ENCODE assay signal across 8 cellular contexts in the genomic region with DNA sequence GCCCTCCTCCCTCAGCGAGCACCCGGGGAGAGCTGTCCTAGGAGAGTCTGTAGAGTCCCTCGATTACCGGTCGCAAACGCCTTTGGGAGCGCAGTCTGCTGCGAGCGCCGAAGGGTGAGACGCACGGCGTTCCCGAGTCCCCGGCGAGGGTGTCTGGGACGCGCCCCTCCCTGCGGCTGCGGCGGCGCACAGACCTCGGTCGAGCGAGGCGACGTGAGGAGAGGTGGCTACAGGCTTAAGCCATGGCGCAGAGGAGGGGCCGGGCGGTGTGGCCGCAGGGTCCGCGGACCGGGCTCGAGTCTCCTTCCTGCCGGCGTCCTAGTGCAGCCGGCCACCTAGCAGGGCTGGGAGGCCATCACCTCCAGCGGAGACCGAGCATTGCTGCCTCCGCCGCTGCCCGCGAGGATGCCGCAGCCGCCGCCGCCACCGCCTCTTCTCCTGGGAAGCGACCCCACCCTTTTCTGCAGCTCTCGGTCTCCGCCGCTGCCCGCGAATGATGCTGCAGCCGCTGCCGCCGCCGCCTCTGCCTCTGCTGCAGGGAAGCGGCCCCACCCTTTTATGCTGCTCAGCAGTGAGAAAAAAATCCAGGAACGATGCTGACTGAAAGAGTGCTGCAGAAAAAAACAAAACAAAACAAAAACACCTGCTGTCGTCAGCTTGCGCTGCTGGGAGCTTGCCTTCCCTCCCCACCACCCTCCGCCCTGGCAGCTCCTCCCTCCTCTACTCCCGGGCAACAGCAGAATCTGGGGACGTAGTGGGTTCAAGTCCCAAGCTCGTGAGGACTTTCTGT. TPM values are rescaled to one million over a fixed set of nuclear protein-coding genes. Genes with fewer than 3 reads are reported as not detected.
DNase-seq lines count a peak whose midpoint lies in the region; ATAC-seq and TF ChIP-seq lines count a peak whose summit lies in the region.

A gene (minus strand): TSS at position 531 of the 790 bp plus-strand sequence. CDS start 669 bp downstream, outside the sequence.

- no peak for TF ChIP-seq CTCF in brain microvascular endothelial cell (IDR thresholded peaks at IDR 0.05; ENCODE audit: low read depth, low read length, missing control alignments)

- H3K36me3 ChIP-seq in brain microvascular endothelial cell (replicated peaks), result no peaks in the 10 kb centered on the region
- no peaks in the 10 kb centered on the region for H3K36me3 ChIP-seq in skeletal muscle tissue (ENCODE audit: control insufficient read depth in 3 of 3, insufficient read depth in 3 of 3, low read length in 3 of 3)

- H3K4me1 ChIP-seq in skeletal muscle tissue (ENCODE audit: control insufficient read depth in 3 of 3, insufficient read depth in 3 of 3, low read length in 3 of 3), result peaks cover 13 to 14% (median 13%) of the 10 kb centered on the region in 3 donors

- H3K27ac ChIP-seq in brain microvascular endothelial cell, result no peak within 1 kb of the TSS
- H3K27ac ChIP-seq in skeletal muscle tissue (ENCODE audit: low read depth, low read length), result no peak within 1 kb of the TSS

- peak within 1 kb of the TSS in 1 of 3 donors; percentile 60 for H3K9ac ChIP-seq in skeletal muscle tissue (ENCODE audit: low read depth in 1 of 3, low read length in 3 of 3)

- in situ Hi-C loops in brain microvascular endothelial cell (cut with HindIII; ENCODE audit: low pct_ligation_motif_present, low sequenced_read_pairs), result no loop called here

- H3K4me3 ChIP-seq in brain microvascular endothelial cell (ENCODE audit: low read depth, low read length), result peak within 1 kb of the TSS; percentile 39
- H3K4me3 ChIP-seq in skeletal muscle tissue (ENCODE audit: low read length in 3 of 3), result peak within 1 kb of the TSS; percentile 59 to 62 (median 61)

- H3K9me3 ChIP-seq in skeletal muscle tissue (ENCODE audit: control insufficient read depth in 3 of 3, low read length in 3 of 3), result no peaks in the 10 kb centered on the region

- peak; percentile 66 for DNase-seq in activated effector memory CD4-positive, alpha-beta T cell treated with anti-CD3 and anti-CD28 coated beads, Interleukin-2, amount 50 U/mL, for 16 hours
- no peak for DNase-seq in activated effector memory CD4-positive, alpha-beta T cell treated with Interleukin-2 at 50 U/mL for 16 hours
- DNase-seq in NCI-H69 (lab: John Stamatoyannopoulos, UW), result peak; percentile 79
- no peak for DNase-seq in brain microvascular endothelial cell
- peak; percentile 55 for DNase-seq in iPS-NIHi7 (ENCODE audit: extremely low spot score)
- DNase-seq in amniotic stem cell (lab: John Stamatoyannopoulos, UW), result no peak

- no peak for ATAC-seq in GM21576 (IDR thresholded peaks at IDR 0.05; ENCODE audit: unreplicated experiment)

- H3K27me3 ChIP-seq in brain microvascular endothelial cell (replicated peaks), result peaks cover 50% of the 10 kb centered on the region
- peaks cover 27 to 51% (median 50%) of the 10 kb centered on the region in 3 donors for H3K27me3 ChIP-seq in skeletal muscle tissue (ENCODE audit: control insufficient read depth in 3 of 3, insufficient read depth in 3 of 3, low read length in 3 of 3)

RNA-seq across cellular contexts. Expression of the gene that starts here (rescaled TPM):
- total RNA-seq in skeletal muscle tissue, result 2.1 TPM

Comparison
In these comparisons a context has a peak if more than half of its experiments do, and no peak if none do; other contexts are left out.
1. DNase-seq: peak in activated effector memory CD4-positive, alpha-beta T cell treated with anti-CD3 and anti-CD28 coated beads, Interleukin-2, amount 50 U/mL, for 16 hours (single experiment), NCI-H69 (single experiment) and iPS-NIHi7 (single experiment); none in activated effector memory CD4-positive, alpha-beta T cell treated with Interleukin-2 at 50 U/mL for 16 hours (single experiment), brain microvascular endothelial cell (single experiment) and amniotic stem cell (single experiment).